In the genomic region with DNA sequence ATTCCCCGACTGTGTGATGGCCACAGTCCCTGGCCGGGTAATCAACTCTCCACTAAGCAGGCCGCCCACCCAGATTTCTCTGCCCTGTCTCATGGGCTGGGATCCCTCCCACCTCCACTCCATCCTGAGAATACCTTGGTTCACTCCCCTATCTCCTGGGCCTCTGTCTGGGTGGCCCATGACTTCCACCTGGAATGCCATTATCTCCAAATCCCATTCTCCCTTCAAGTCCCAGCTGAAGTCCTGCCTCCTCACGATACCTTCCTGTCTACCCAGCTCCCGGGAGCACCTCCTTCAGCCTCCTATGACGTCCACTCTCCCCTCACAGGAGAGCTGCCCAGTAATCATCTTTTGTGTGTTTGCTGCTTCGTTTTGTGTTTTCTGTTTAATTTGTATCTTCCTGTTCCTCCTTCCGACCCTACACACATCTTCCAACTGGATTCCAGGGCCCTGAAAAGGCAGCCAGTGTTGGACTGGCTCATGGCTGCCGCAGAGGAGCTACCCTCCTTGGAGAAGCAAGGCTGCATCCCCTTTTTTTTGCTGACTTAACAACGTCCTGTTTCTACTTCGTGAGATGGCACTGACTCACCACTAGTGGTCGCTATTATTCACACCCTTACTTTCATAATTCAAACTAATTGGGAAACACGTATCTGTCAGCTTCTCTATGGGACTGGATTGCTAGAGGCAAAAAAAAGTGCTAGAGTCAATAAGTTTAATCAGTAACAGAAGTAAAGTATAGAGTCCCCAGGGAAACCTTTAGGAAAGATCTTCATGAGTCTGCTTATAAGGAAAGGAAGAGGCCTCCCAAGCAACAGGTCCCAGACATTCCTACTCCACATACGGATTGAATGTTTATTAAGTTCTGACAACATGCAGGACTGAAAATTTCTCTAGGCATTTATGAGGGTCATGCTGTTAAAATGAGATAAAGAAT, we compare ENCODE assay signal across 1 cellular context.
A peak's percentile ranks its signal among the peaks of the same experiment; 100 is the strongest.
TF ChIP-seq lines count a peak whose summit lies in the region.

No MANE protein-coding gene starts in this region.

TF ChIP-seq in K562, 482 proteins besides CTCF, POLR2A, EP300 and RAD21 (continued from another document and continues in another):
- TF ChIP-seq DEAF1 (CRISPR knock-in tag; IDR thresholded peaks at IDR 0.05) (peak; percentile 35; the same call in 1 of the 2 replicates), CBFA2T3 (IDR thresholded peaks at IDR 0.05) (no peak), NFRKB (IDR thresholded peaks at IDR 0.05; ENCODE audit: low read depth) (no peak), SP1 (CRISPR knock-in tag; IDR thresholded peaks at IDR 0.05) (no peak), KAT7 (CRISPR knock-in tag; IDR thresholded peaks at IDR 0.05; ENCODE audit: borderline replicate concordance) (no peak), FOXM1 (IDR thresholded peaks at IDR 0.05; ENCODE audit: low read depth) (no peak), FOXM1 (CRISPR knock-in tag; IDR thresholded peaks at IDR 0.05; ENCODE audit: low read depth) (no peak), ZNF699 (CRISPR knock-in tag; IDR thresholded peaks at IDR 0.05; ENCODE audit: insufficient replicate concordance) (no peak), ATF3 (IDR thresholded peaks at IDR 0.05) (no peak), ATF3 (CRISPR knock-in tag; conservative IDR thresholded peaks at IDR 0.05) (no peak), RBM15 (IDR thresholded peaks at IDR 0.05; ENCODE audit: insufficient read depth, low read length) (no peak), BRF2 (IDR thresholded peaks at IDR 0.05; ENCODE audit: borderline replicate concordance, insufficient read depth, insufficient read length) (no peak), C11orf30 (IDR thresholded peaks at IDR 0.05; ENCODE audit: low read depth) (peak; percentile 98), CSDE1 (IDR thresholded peaks at IDR 0.05) (no peak), MAFF (IDR thresholded peaks at IDR 0.05; ENCODE audit: low read length) (peak; percentile 89), HOXB6 (CRISPR knock-in tag; IDR thresholded peaks at IDR 0.05; ENCODE audit: borderline replicate concordance) (no peak), ZNF263 (CRISPR knock-in tag; IDR thresholded peaks at IDR 0.05; ENCODE audit: borderline replicate concordance) (no peak), PPARD (CRISPR knock-in tag; IDR thresholded peaks at IDR 0.05) (no peak), HMGN3 (IDR thresholded peaks at IDR 0.05; ENCODE audit: borderline replicate concordance, extremely low read depth, insufficient read length, low read depth, low read length) (no peak), CEBPG (CRISPR knock-in tag; IDR thresholded peaks at IDR 0.05) (no peak), CEBPG (tag; conservative IDR thresholded peaks at IDR 0.05 in 1 of 2, IDR thresholded peaks at IDR 0.05 in 1 of 2) (peak in 1 of 2 experiments; percentile 61; a peak in 2 of 4 replicates), NCOA2 (IDR thresholded peaks at IDR 0.05; ENCODE audit: partially characterized antibody in 2 of 2) (no peak), ZNF324 (CRISPR knock-in tag; IDR thresholded peaks at IDR 0.05) (no peak), MGA (IDR thresholded peaks at IDR 0.05) (no peak), RFX1 (IDR thresholded peaks at IDR 0.05) (no peak), ZNF449 (CRISPR knock-in tag; IDR thresholded peaks at IDR 0.05) (no peak)
- TF ChIP-seq, protein P1, sequence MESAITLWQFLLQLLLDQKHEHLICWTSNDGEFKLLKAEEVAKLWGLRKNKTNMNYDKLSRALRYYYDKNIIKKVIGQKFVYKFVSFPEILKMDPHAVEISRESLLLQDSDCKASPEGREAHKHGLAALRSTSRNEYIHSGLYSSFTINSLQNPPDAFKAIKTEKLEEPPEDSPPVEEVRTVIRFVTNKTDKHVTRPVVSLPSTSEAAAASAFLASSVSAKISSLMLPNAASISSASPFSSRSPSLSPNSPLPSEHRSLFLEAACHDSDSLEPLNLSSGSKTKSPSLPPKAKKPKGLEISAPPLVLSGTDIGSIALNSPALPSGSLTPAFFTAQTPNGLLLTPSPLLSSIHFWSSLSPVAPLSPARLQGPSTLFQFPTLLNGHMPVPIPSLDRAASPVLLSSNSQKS (CRISPR knock-in tag; IDR thresholded peaks at IDR 0.05) = no peak
- TF ChIP-seq, protein P2, sequence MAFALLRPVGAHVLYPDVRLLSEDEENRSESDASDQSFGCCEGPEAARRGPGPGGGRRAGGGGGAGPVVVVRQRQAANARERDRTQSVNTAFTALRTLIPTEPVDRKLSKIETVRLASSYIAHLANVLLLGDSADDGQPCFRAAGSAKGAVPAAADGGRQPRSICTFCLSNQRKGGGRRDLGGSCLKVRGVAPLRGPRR (CRISPR knock-in tag; IDR thresholded peaks at IDR 0.05) = no peak
